ENCODE assay signal across 17 cellular contexts in genomic region chr13:33296793-33297425, GRCh38. TPM values are rescaled to one million over a fixed set of nuclear protein-coding genes. Genes with fewer than 3 reads are reported as not detected.
A peak's percentile ranks its signal among the peaks of the same experiment; 100 is the strongest.
DNase-seq lines count a peak whose midpoint lies in the region; ATAC-seq and TF ChIP-seq lines count a peak whose summit lies in the region.
"Had no signal": no experiment of that assay in that cellular context is flagged by ENCODE, and none has a peak within 500 bp of the region (broad histone marks: within the 10 kb centered on the region; RNA-seq: fewer than 3 reads in every experiment).

No MANE protein-coding gene starts in this region.

- H3K9me3 ChIP-seq in Caco-2 = no peaks in the 10 kb centered on the region
- H3K9me3 ChIP-seq in transverse colon = no peaks in the 10 kb centered on the region
- H3K9me3 ChIP-seq: HAP-1, SJSA1 had no signal

- no peak for TF ChIP-seq POLR2A in transverse colon (IDR thresholded peaks at IDR 0.05)

- H3K9me3 Mint-ChIP-seq in Caco-2 (ENCODE audit: unreplicated experiment) (peaks cover 10% of the 10 kb centered on the region), progenitor cell of endocrine pancreas (ENCODE audit: low read depth) (no peaks in the 10 kb centered on the region)
- peaks cover 7% of the 10 kb centered on the region for H3K9me3 Mint-ChIP-seq in natural killer cell treated with Interleukin-12 subunit alpha and Interleukin-12 subunit beta and Interleukin-15 and Interleukin-18, amount 100 ng/mL, for 72 hours
- H3K9me3 Mint-ChIP-seq: CD14-positive monocyte had no signal

- POLR2A ChIA-PET in Caco-2 (lab: Charles Lee) = no interaction called here

- H3K36me3 Mint-ChIP-seq in Caco-2 (ENCODE audit: insufficient read depth, unreplicated experiment) (no peaks in the 10 kb centered on the region), progenitor cell of endocrine pancreas (ENCODE audit: insufficient read depth) (no peaks in the 10 kb centered on the region)
- H3K36me3 Mint-ChIP-seq in natural killer cell treated with Interleukin-12 subunit alpha and Interleukin-12 subunit beta and Interleukin-15 and Interleukin-18, amount 100 ng/mL, for 72 hours = no peaks in the 10 kb centered on the region
- H3K36me3 Mint-ChIP-seq: CD14-positive monocyte had no signal

- H3K27ac Mint-ChIP-seq in Caco-2 (ENCODE audit: unreplicated experiment) (peak overlapping the region; percentile 72), progenitor cell of endocrine pancreas (peak overlapping the region; percentile 20)
- H3K27ac Mint-ChIP-seq in natural killer cell treated with Interleukin-12 subunit alpha and Interleukin-12 subunit beta and Interleukin-15 and Interleukin-18, amount 100 ng/mL, for 72 hours = no peak overlapping the region

- no peak; the same call in 2 of the 3 replicates for ATAC-seq in SK-N-SH treated with all-trans-retinoic acid at 6 μM for 48 hours
- ATAC-seq in natural killer cell treated with Interleukin-12 subunit alpha and Interleukin-12 subunit beta and Interleukin-15 and Interleukin-18, amount 100 ng/mL, for 72 hours = no peak

- in situ Hi-C loops in transverse colon (cut with MboI; ENCODE audit: low pct_ligation_motif_present in 1 of 4, low pct_unique_long_range_greater_than_20kb in 1 of 4, low sequenced_read_pairs in 3 of 4) = no loop called here

- peaks cover 15% of the 10 kb centered on the region for H3K4me1 Mint-ChIP-seq in Caco-2 (ENCODE audit: low read depth, unreplicated experiment)
- H3K4me1 Mint-ChIP-seq in progenitor cell of endocrine pancreas (ENCODE audit: low read depth) = peaks cover 9% of the 10 kb centered on the region
- H3K4me1 Mint-ChIP-seq in natural killer cell treated with Interleukin-12 subunit alpha and Interleukin-12 subunit beta and Interleukin-15 and Interleukin-18, amount 100 ng/mL, for 72 hours (ENCODE audit: low read depth in 2 of 2) = peaks cover 0 to 4% of the 10 kb centered on the region in 2 donors

- 78 to 96% methylated on average over 5 to 7 of the region's 7 CpGs for WGBS in transverse colon (ENCODE audit: low coverage in 1 of 2), 2 donors

- peaks cover 22% of the 10 kb centered on the region for H3K4me1 ChIP-seq in Caco-2
- H3K4me1 ChIP-seq in transverse colon = no peaks in the 10 kb centered on the region
- H3K4me1 ChIP-seq: SJSA1 had no signal

- H3K27me3 ChIP-seq in Caco-2 (replicated peaks; ENCODE audit: control insufficient read depth, insufficient read depth, low read length) (no peaks in the 10 kb centered on the region), transverse colon (no peaks in the 10 kb centered on the region)
- H3K27me3 ChIP-seq: SJSA1 had no signal

- H3K4me3 Mint-ChIP-seq in Caco-2 (ENCODE audit: unreplicated experiment) (peak overlapping the region; percentile 11), progenitor cell of endocrine pancreas (ENCODE audit: low read depth) (no peak overlapping the region)
- no peak overlapping the region for H3K4me3 Mint-ChIP-seq in natural killer cell treated with Interleukin-12 subunit alpha and Interleukin-12 subunit beta and Interleukin-15 and Interleukin-18, amount 100 ng/mL, for 72 hours
- H3K4me3 Mint-ChIP-seq: CD14-positive monocyte had no signal

- H3K4me3 ChIP-seq in Caco-2 (ENCODE audit: low read depth, low read length) (no peak overlapping the region), fibroblast of villous mesenchyme (ENCODE audit: low read depth, low read length) (no peak overlapping the region), transverse colon (no peak overlapping the region)
- H3K4me3 ChIP-seq: HAP-1, PC-9, SJSA1 had no signal

- TF ChIP-seq EP300 in transverse colon (IDR thresholded peaks at IDR 0.05; ENCODE audit: low read depth) = no peak

- H3K27me3 Mint-ChIP-seq in Caco-2 (ENCODE audit: insufficient read depth, unreplicated experiment) (no peaks in the 10 kb centered on the region), progenitor cell of endocrine pancreas (no peaks in the 10 kb centered on the region)
- H3K27me3 Mint-ChIP-seq in natural killer cell treated with Interleukin-12 subunit alpha and Interleukin-12 subunit beta and Interleukin-15 and Interleukin-18, amount 100 ng/mL, for 72 hours = peaks cover 0 to 6% of the 10 kb centered on the region in 2 donors

- CTCF ChIA-PET in Caco-2 (lab: Charles Lee) = no interaction called here

- TF ChIP-seq CTCF in Caco-2 (IDR thresholded peaks at IDR 0.05; ENCODE audit: insufficient read depth in 1 of 2, low read depth in 1 of 2, low read length in 1 of 2, severe bottlenecking in 1 of 2, unreplicated experiment in 1 of 2) (no peak), fibroblast of villous mesenchyme (IDR thresholded peaks at IDR 0.05; ENCODE audit: insufficient read depth, low read depth, low read length) (no peak), progenitor cell of endocrine pancreas (IDR thresholded peaks at IDR 0.05; ENCODE audit: unreplicated experiment) (no peak), transverse colon (IDR thresholded peaks at IDR 0.05) (no peak)

- DNase-seq in Caco-2 (peak; percentile 48 to 69), fibroblast of villous mesenchyme (ENCODE audit: low read depth) (peak; percentile 68), progenitor cell of endocrine pancreas (ENCODE audit: low spot score, unreplicated experiment) (no peak), NCI-H2081 (lab: John Stamatoyannopoulos, UW) (no peak), transverse colon (no peak)
- DNase-seq in natural killer cell treated with Interleukin-12 subunit alpha and Interleukin-12 subunit beta and Interleukin-15 and Interleukin-18, amount 100 ng/mL, for 72 hours (ENCODE audit: low spot score) = no peak
- DNase-seq: DMS79, NCI-H1436 treated with DMSO at 0.1 percent for 48 hours, NCI-H2029 treated with DMSO at 0.1 percent for 48 hours, NCI-H510A, NCI-H774, PC-9 had no signal

- no TSS peak for BruUV-seq in Caco-2 (replicated peaks; lab: Mats Ljungman, UMichigan)

- intact Hi-C loops in Caco-2 (cut with micrococcal nuclease; ENCODE audit: unreplicated experiment) (loop anchor here (1.0 kb wide), 1 partner anchor 12 kb away; the partner anchor contains the start of gene STARD13), transverse colon (cut with DNase I; ENCODE audit: low total_unique reads) (no loop called here)

- H3K36me3 ChIP-seq in Caco-2 (ENCODE audit: control insufficient read depth, insufficient read depth, low read length) (no peaks in the 10 kb centered on the region), transverse colon (no peaks in the 10 kb centered on the region)
- H3K36me3 ChIP-seq: HAP-1, SJSA1 had no signal

- no peak overlapping the region for H3K27ac ChIP-seq in transverse colon
- H3K27ac ChIP-seq: HL-60, PC-9, SJSA1 had no signal

TF ChIP-seq in SK-N-SH treated with all-trans-retinoic acid at 6 μM for 48 hours, 23 proteins besides CTCF, POLR2A, EP300 and RAD21 (continues in another document):
- TF ChIP-seq TCF4 (CRISPR knock-in tag; IDR thresholded peaks at IDR 0.05; ENCODE audit: borderline replicate concordance) (peak; percentile 17; the same call in 1 of the 2 replicates), TSHZ2 (CRISPR knock-in tag; IDR thresholded peaks at IDR 0.05) (peak; percentile 66; the same call in 1 of the 2 replicates), ISL1 (CRISPR knock-in tag; IDR thresholded peaks at IDR 0.05) (peak; percentile 46), CSRNP3 (CRISPR knock-in tag; IDR thresholded peaks at IDR 0.05) (no peak), BACH2 (CRISPR knock-in tag; IDR thresholded peaks at IDR 0.05; ENCODE audit: borderline replicate concordance) (no peak)

RNA-seq across cellular contexts. Expression of gene STARD13, which starts 11.4 kb away (rescaled TPM):
- total RNA-seq in Caco-2 (2022) (9.1 and 12.9 TPM in 2 replicates), fibroblast of villous mesenchyme (48.0 and 52.2 TPM in 2 replicates), progenitor cell of endocrine pancreas (11.6 and 11.7 TPM in 2 replicates), transverse colon (100 to 1,000 TPM in 1 of 4 donors, 10 to 100 TPM in 3; 18.1 to 107 (median 41.5) TPM)
- under 1 TPM in 1 of 2 donors, not detected in 1; 0.50 TPM for total RNA-seq in natural killer cell treated with Interleukin-12 subunit alpha and Interleukin-12 subunit beta and Interleukin-15 and Interleukin-18, amount 100 ng/mL, for 72 hours

Comparison
In these comparisons a context has a peak if more than half of its experiments do, and no peak if none do; other contexts are left out.
1. DNase-seq: peak in Caco-2 (2 of 2) and fibroblast of villous mesenchyme (single experiment); none in progenitor cell of endocrine pancreas (single experiment), natural killer cell treated with Interleukin-12 subunit alpha and Interleukin-12 subunit beta and Interleukin-15 and Interleukin-18, amount 100 ng/mL, for 72 hours (single experiment), NCI-H2081 (0 of 2) and transverse colon (single experiment).
2. H3K27ac Mint-ChIP-seq: peak in Caco-2 (single experiment) and progenitor cell of endocrine pancreas (single experiment); none in natural killer cell treated with Interleukin-12 subunit alpha and Interleukin-12 subunit beta and Interleukin-15 and Interleukin-18, amount 100 ng/mL, for 72 hours (0 of 2).